ENCODE assay signal across 8 cellular contexts in the genomic region with DNA sequence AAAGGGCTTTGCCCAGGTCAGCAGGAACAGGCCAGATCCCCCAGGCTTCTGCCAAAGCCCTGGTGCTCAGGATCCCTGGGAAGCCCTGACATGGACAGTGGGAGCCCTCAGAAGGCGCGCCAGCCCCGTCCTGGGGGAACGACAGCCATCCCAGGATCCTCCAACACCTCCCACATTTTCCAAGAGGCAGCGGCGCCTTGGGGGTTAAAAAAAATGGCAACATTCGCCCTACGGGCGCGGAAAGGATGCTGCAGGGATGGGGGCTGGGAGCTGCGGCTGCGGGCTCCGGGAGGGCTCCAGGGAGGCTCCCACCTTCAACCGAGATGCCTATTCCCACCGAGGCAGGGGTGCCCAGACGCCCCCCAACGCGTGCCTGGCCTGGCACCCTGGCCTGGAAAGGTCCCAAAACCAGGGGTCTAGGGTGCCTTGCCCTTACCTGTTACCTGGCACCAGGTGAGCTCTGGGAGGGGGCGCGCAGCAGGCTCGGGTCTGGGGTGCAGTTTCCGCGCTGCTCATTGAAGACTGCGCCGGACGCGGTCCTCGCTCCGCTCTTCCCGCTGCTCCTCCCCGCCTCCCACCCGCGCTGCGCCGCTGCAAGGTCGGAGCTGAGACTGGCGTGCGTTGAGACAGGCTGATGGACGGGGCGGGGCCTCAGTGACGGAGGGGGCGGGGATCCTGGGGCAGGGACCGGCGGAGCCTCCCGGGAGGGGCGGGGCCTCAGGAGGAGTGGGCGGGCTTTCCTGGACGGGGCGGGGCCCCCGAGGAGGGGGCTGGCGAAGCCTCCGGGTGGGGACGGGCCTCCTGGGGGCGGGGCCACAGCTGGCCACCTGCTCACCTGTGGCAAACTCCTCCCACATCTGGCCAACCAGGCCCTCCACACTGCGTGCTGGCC. TPM values are rescaled to one million over a fixed set of nuclear protein-coding genes. Genes with fewer than 3 reads are reported as not detected.
A peak's percentile ranks its signal among the peaks of the same experiment; 100 is the strongest.
DNase-seq lines count a peak whose midpoint lies in the region; ATAC-seq, FAIRE-seq and TF ChIP-seq lines count a peak whose summit lies in the region.

A gene (minus strand): TSS at position 613 of the 892 bp plus-strand sequence. CDS start 6,228 bp downstream, outside the sequence.

- H3K4me3 Mint-ChIP-seq in WTC11: peak within 1 kb of the TSS; percentile 63

- H3K27me3 Mint-ChIP-seq in WTC11 (ENCODE audit: low read depth): peaks cover 5% of the 10 kb centered on the region

- peak within 1 kb of the TSS in 1 of 2 donors; percentile 64 for H3K27ac ChIP-seq in small intestine (ENCODE audit: low read depth in 1 of 2, low read length in 1 of 2)

- peak; percentile 62 for DNase-seq in GM12864 (ENCODE audit: low read depth)
- peak; percentile 91 for DNase-seq in NCI-H2171 (lab: John Stamatoyannopoulos, UW)
- peak; percentile 98 for DNase-seq in WTC11 (ENCODE audit: low spot score)
- DNase-seq in cardiac fibroblast (ENCODE audit: low read depth in 2 of 2): peak; percentile 90 to 94
- peak; percentile 100 for DNase-seq in iPS-NIHi7 (ENCODE audit: extremely low spot score)
- peak; percentile 96 for DNase-seq in small intestine

- POLR2A ChIA-PET in WTC11 (lab: Charles Lee): interaction anchor here (0.6 to 1.4 kb wide), 3 partner anchors 9 to 1470 kb away, joined by 3 to 10 read pairs (median 4); a partner anchor contains a TSS

- TF ChIP-seq CTCF in GM12864 (IDR thresholded peaks at IDR 0.05; ENCODE audit: low read depth, low read length, missing control alignments): no peak
- TF ChIP-seq CTCF in WTC11 (IDR thresholded peaks at IDR 0.05): no peak
- no peak for TF ChIP-seq CTCF in cardiac fibroblast (IDR thresholded peaks at IDR 0.05; ENCODE audit: low read depth, low read length)

- CTCF ChIA-PET in WTC11 (lab: Charles Lee): interaction anchor here (0.6 to 2.3 kb wide), 10 partner anchors 9 to 267 kb away, joined by 3 to 13 read pairs (median 3); a partner anchor contains a TSS

- H3K27me3 ChIP-seq in small intestine (ENCODE audit: control insufficient read depth in 2 of 2, insufficient read depth in 2 of 2, low read length in 2 of 2): no peaks in the 10 kb centered on the region

- H3K4me1 ChIP-seq in small intestine (ENCODE audit: control insufficient read depth in 2 of 2, insufficient read depth in 1 of 2, low read depth in 1 of 2, low read length in 1 of 2): peaks cover 3 to 8% of the 10 kb centered on the region in 2 donors

- H3K4me3 ChIP-seq in GM12864 (ENCODE audit: low read depth, low read length): peak within 1 kb of the TSS; percentile 50
- H3K4me3 ChIP-seq in cardiac fibroblast (replicated peaks in 1 of 2; ENCODE audit: low read depth in 2 of 2, low read length in 2 of 2): peak within 1 kb of the TSS; percentile 88 to 92
- peak within 1 kb of the TSS; percentile 33 to 38 for H3K4me3 ChIP-seq in small intestine (ENCODE audit: low read depth in 1 of 2, low read length in 2 of 2)

- 2 to 6% (median 3%) methylated on average over 35 to 55 of the region's 55 CpGs for WGBS in small intestine, 3 donors

- no peaks in the 10 kb centered on the region for H3K9me3 Mint-ChIP-seq in WTC11

- no peaks in the 10 kb centered on the region for H3K36me3 ChIP-seq in small intestine (ENCODE audit: control insufficient read depth in 2 of 2, insufficient read depth in 2 of 2, low read length in 2 of 2)

- H3K36me3 Mint-ChIP-seq in WTC11: no peaks in the 10 kb centered on the region

- no peaks in the 10 kb centered on the region for H3K9me3 ChIP-seq in small intestine (ENCODE audit: control insufficient read depth, low read depth)

- H3K4me1 Mint-ChIP-seq in WTC11: peaks cover 19% of the 10 kb centered on the region

- H3K27ac Mint-ChIP-seq in WTC11: peak within 1 kb of the TSS; percentile 82

- FAIRE-seq in small intestine (lab: Jason Lieb, UNC): no peak

- ATAC-seq in HG02970 (IDR thresholded peaks at IDR 0.05; ENCODE audit: low FRiP score, unreplicated experiment): peak; percentile 74
- peak; percentile 93 for ATAC-seq in WTC11
- no peak for ATAC-seq in HG03571 (IDR thresholded peaks at IDR 0.05; ENCODE audit: unreplicated experiment)

TF ChIP-seq in WTC11, 78 proteins besides CTCF, POLR2A, EP300 and RAD21 (continues in another document):
- TF ChIP-seq SP1 (CRISPR knock-in tag; conservative IDR thresholded peaks at IDR 0.05): peak; percentile 75
- TF ChIP-seq, protein P1, sequence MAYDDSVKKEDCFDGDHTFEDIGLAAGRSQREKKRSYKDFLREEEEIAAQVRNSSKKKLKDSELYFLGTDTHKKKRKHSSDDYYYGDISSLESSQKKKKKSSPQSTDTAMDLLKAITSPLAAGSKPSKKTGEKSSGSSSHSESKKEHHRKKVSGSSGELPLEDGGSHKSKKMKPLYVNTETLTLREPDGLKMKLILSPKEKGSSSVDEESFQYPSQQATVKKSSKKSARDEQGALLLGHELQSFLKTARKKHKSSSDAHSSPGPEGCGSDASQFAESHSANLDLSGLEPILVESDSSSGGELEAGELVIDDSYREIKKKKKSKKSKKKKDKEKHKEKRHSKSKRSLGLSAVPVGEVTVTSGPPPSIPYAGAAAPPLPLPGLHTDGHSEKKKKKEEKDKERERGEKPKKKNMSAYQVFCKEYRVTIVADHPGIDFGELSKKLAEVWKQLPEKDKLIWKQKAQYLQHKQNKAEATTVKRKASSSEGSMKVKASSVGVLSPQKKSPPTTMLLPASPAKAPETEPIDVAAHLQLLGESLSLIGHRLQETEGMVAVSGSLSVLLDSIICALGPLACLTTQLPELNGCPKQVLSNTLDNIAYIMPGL (CRISPR knock-in tag; IDR thresholded peaks at IDR 0.05): 0 out of 2 replicates have a peak, but pooled peaks have one; percentile 54
- no peak for TF ChIP-seq CBFB (CRISPR knock-in tag; IDR thresholded peaks at IDR 0.05; ENCODE audit: low read depth)
- no peak for TF ChIP-seq CREB1 (CRISPR knock-in tag; IDR thresholded peaks at IDR 0.05)
- TF ChIP-seq TEAD4 (CRISPR knock-in tag; IDR thresholded peaks at IDR 0.05): no peak
- TF ChIP-seq ZNF232 (CRISPR knock-in tag; IDR thresholded peaks at IDR 0.05): no peak
- TF ChIP-seq ETV6 (CRISPR knock-in tag; IDR thresholded peaks at IDR 0.05): peak; percentile 43; the same call in 1 of the 2 replicates
- TF ChIP-seq EMX1 (CRISPR knock-in tag; IDR thresholded peaks at IDR 0.05): no peak
- no peak for TF ChIP-seq ESRRA (CRISPR knock-in tag; IDR thresholded peaks at IDR 0.05; ENCODE audit: borderline replicate concordance)
- no peak for TF ChIP-seq FOXJ3 (CRISPR knock-in tag; IDR thresholded peaks at IDR 0.05; ENCODE audit: borderline replicate concordance)
- TF ChIP-seq ZNF423 (CRISPR knock-in tag; IDR thresholded peaks at IDR 0.05): no peak
- TF ChIP-seq NR3C1 (CRISPR knock-in tag; conservative IDR thresholded peaks at IDR 0.05; ENCODE audit: low read depth): no peak
- TF ChIP-seq, protein P2, sequence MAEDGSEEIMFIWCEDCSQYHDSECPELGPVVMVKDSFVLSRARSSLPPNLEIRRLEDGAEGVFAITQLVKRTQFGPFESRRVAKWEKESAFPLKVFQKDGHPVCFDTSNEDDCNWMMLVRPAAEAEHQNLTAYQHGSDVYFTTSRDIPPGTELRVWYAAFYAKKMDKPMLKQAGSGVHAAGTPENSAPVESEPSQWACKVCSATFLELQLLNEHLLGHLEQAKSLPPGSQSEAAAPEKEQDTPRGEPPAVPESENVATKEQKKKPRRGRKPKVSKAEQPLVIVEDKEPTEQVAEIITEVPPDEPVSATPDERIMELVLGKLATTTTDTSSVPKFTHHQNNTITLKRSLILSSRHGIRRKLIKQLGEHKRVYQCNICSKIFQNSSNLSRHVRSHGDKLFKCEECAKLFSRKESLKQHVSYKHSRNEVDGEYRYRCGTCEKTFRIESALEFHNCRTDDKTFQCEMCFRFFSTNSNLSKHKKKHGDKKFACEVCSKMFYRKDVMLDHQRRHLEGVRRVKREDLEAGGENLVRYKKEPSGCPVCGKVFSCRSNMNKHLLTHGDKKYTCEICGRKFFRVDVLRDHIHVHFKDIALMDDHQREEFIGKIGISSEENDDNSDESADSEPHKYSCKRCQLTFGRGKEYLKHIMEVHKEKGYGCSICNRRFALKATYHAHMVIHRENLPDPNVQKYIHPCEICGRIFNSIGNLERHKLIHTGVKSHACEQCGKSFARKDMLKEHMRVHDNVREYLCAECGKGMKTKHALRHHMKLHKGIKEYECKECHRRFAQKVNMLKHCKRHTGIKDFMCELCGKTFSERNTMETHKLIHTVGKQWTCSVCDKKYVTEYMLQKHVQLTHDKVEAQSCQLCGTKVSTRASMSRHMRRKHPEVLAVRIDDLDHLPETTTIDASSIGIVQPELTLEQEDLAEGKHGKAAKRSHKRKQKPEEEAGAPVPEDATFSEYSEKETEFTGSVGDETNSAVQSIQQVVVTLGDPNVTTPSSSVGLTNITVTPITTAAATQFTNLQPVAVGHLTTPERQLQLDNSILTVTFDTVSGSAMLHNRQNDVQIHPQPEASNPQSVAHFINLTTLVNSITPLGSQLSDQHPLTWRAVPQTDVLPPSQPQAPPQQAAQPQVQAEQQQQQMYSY (CRISPR knock-in tag; IDR thresholded peaks at IDR 0.05): peak; percentile 63
- TF ChIP-seq ZNF263 (CRISPR knock-in tag; IDR thresholded peaks at IDR 0.05; ENCODE audit: low read depth): peak; percentile 94
- TF ChIP-seq FOXP1 (CRISPR knock-in tag; IDR thresholded peaks at IDR 0.05; ENCODE audit: borderline replicate concordance): no peak
- no peak for TF ChIP-seq TCF7 (CRISPR knock-in tag; IDR thresholded peaks at IDR 0.05; ENCODE audit: low read depth)
- no peak for TF ChIP-seq ZNF396 (CRISPR knock-in tag; IDR thresholded peaks at IDR 0.05; ENCODE audit: borderline replicate concordance)
- no peak for TF ChIP-seq ZNF121 (CRISPR knock-in tag; IDR thresholded peaks at IDR 0.05)

RNA-seq across cellular contexts. Expression of the gene that starts here (rescaled TPM):
- total RNA-seq in WTC11 (2021): 4.8 to 6.3 TPM (median 5.8 TPM) in 3 replicates
- polyA plus RNA-seq in small intestine: 1 to 10 TPM; 2.5 to 6.6 (median 4.1) TPM

Comparison
In these comparisons a context has a peak if more than half of its experiments do, and no peak if none do; other contexts are left out.
1. H3K4me3 ChIP-seq: peak in every context shown above with its lines; median percentile 90 in cardiac fibroblast; 50 in GM12864; 36 in small intestine.